In the genomic region with DNA sequence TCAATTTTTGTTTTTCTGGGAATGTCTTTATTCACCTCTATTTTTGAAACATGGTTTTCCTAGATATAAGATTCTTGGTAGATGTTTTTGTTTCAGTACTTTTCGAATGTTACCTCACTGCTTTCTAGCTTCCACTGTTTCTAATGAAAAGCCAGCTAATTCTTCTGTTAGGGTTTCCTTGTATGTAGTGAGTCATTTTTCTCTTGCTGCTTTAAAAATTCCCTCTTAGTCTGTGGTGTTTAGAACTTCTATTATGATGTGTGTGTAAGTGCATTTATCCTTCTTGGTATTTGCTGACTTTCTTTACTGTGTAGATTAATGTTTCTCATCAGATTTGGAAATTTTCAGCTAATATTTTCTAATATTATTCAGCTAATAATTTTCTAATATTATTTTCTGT, we compare ENCODE assay signal across 29 cellular contexts.
"Had no signal": no experiment of that assay in that cellular context is flagged by ENCODE, and none has a peak within 500 bp of the region (broad histone marks: within the 10 kb centered on the region; RNA-seq: fewer than 3 reads in every experiment).

No MANE protein-coding gene starts in this region.

- FAIRE-seq: frontal cortex, pancreas had no signal

- H3K4me1 Mint-ChIP-seq: activated B cell treated with CpG ODN at 0.5 μM for 24 hours; activated CD4-positive, alpha-beta T cell treated with anti-CD3 and anti-CD28 coated beads for 36 hours; activated T-helper 17 cell treated with anti-CD3 and anti-CD28 coated beads, Interleukin-2, amount 50 U/mL, for 72 hours; central memory CD8-positive, alpha-beta T cell; memory B cell; nephron had no signal

- H3K27ac ChIP-seq: adrenal gland, ascending aorta, coronary artery, epithelial cell of prostate, pancreas, psoas muscle, suprapubic skin, tibial nerve had no signal

- H3K27ac Mint-ChIP-seq: activated B cell treated with CpG ODN at 0.5 μM for 24 hours; activated CD4-positive, alpha-beta T cell treated with anti-CD3 and anti-CD28 coated beads for 36 hours; activated naive CD4-positive, alpha-beta T cell treated with anti-CD3 and anti-CD28 coated beads, Interleukin-2, amount 50 U/mL, for 72 hours; activated T-cell treated with anti-CD3 and anti-CD28 coated beads, Interleukin-2, amount 50 U/mL, for 24 hours; activated T-helper 17 cell treated with anti-CD3 and anti-CD28 coated beads, Interleukin-2, amount 50 U/mL, for 72 hours; memory B cell; nephron; T-helper 1 cell treated with Interleukin-12 subunit alpha and Interleukin-12 subunit beta and Interleukin-4 antibody, amounts not matched to agents 30 μg/mL and 1 μg/mL, for 36 hours had no signal

- ATAC-seq: activated CD4-positive, alpha-beta T cell treated with anti-CD3 and anti-CD28 coated beads for 36 hours; activated naive CD4-positive, alpha-beta T cell treated with anti-CD3 and anti-CD28 coated beads, Interleukin-2, amount 50 U/mL, for 72 hours; activated T-helper 17 cell treated with anti-CD3 and anti-CD28 coated beads, Interleukin-2, amount 50 U/mL, for 72 hours; left cardiac atrium; pancreas; psoas muscle; right cardiac atrium; stimulated activated naive CD8-positive, alpha-beta T cell treated with anti-CD3 and anti-CD28 coated beads, Interleukin-15, Interleukin-2, amounts not matched to agents 100 U/mL and 50 U/mL, for 24 hours had no signal

- H3K4me3 ChIP-seq: adrenal gland, ascending aorta, coronary artery, pancreas, psoas muscle, suprapubic skin, tibial nerve had no signal

- H3K4me1 ChIP-seq: adrenal gland, ascending aorta, pancreas, psoas muscle, suprapubic skin, tibial nerve had no signal

- H3K36me3 Mint-ChIP-seq: activated naive CD4-positive, alpha-beta T cell treated with anti-CD3 and anti-CD28 coated beads, Interleukin-2, amount 50 U/mL, for 72 hours had no signal

- DNase-seq: activated B cell treated with CpG ODN at 0.5 μM for 24 hours; activated CD4-positive, alpha-beta T cell treated with anti-CD3 and anti-CD28 coated beads for 36 hours; activated CD4-positive, alpha-beta T cell treated with anti-CD3 and anti-CD28 coated beads, Interleukin-2, amount 50 U/mL, for 4 hours; activated CD8-positive, alpha-beta memory T cell treated with anti-CD3 and anti-CD28 coated beads for 24 hours; activated CD8-positive, alpha-beta memory T cell treated with anti-CD3 and anti-CD28 coated beads, Interleukin-2, amount 50 U/mL, for 4 hours; activated T-cell treated with anti-CD3 and anti-CD28 coated beads, Interleukin-2, amount 50 U/mL, for 24 hours; adrenal gland; glutamatergic neuron; hippocampal formation; left cardiac atrium; pancreas; psoas muscle; right cardiac atrium; stimulated activated CD4-positive, alpha-beta T cell treated with anti-CD3 and anti-CD28 coated beads, Interleukin-12 subunit alpha, Interleukin-12 subunit beta, amount 100 ng/mL, for 4 hours; stimulated activated CD4-positive, alpha-beta T cell treated with anti-CD3 and anti-CD28 coated beads, Interleukin-4, amount 100 ng/mL, for 4 hours; stimulated activated naive CD8-positive, alpha-beta T cell treated with anti-CD3 and anti-CD28 coated beads, Interleukin-15, Interleukin-2, amounts not matched to agents 100 U/mL and 50 U/mL, for 24 hours; T1000 had no signal

- H3K4me3 Mint-ChIP-seq: activated B cell treated with CpG ODN at 0.5 μM for 24 hours; activated CD4-positive, alpha-beta T cell treated with anti-CD3 and anti-CD28 coated beads for 36 hours; activated T-cell treated with anti-CD3 and anti-CD28 coated beads, Interleukin-2, amount 50 U/mL, for 24 hours; activated T-helper 17 cell treated with anti-CD3 and anti-CD28 coated beads, Interleukin-2, amount 50 U/mL, for 72 hours; central memory CD8-positive, alpha-beta T cell; memory B cell; nephron; T-helper 1 cell treated with Interleukin-12 subunit alpha and Interleukin-12 subunit beta and Interleukin-4 antibody, amounts not matched to agents 30 μg/mL and 1 μg/mL, for 36 hours had no signal

- H3K9me3 Mint-ChIP-seq: activated B cell treated with CpG ODN at 0.5 μM for 24 hours; activated T-helper 17 cell treated with anti-CD3 and anti-CD28 coated beads, Interleukin-2, amount 50 U/mL, for 72 hours; T-helper 1 cell treated with Interleukin-12 subunit alpha and Interleukin-12 subunit beta and Interleukin-4 antibody, amounts not matched to agents 30 μg/mL and 1 μg/mL, for 36 hours had no signal

- H3K36me3 ChIP-seq: adrenal gland, ascending aorta, pancreas, suprapubic skin, tibial nerve had no signal

- H3K9me3 ChIP-seq: adrenal gland, ascending aorta, pancreas, psoas muscle, suprapubic skin, tibial nerve had no signal

- H3K27me3 Mint-ChIP-seq: activated T-cell treated with anti-CD3 and anti-CD28 coated beads, Interleukin-2, amount 50 U/mL, for 24 hours; activated T-helper 17 cell treated with anti-CD3 and anti-CD28 coated beads, Interleukin-2, amount 50 U/mL, for 72 hours; central memory CD8-positive, alpha-beta T cell had no signal

- H3K27me3 ChIP-seq: adrenal gland, ascending aorta, pancreas, suprapubic skin, tibial nerve had no signal
